Comparison of ENCODE assay signal across 1 cellular context in the genomic region with DNA sequence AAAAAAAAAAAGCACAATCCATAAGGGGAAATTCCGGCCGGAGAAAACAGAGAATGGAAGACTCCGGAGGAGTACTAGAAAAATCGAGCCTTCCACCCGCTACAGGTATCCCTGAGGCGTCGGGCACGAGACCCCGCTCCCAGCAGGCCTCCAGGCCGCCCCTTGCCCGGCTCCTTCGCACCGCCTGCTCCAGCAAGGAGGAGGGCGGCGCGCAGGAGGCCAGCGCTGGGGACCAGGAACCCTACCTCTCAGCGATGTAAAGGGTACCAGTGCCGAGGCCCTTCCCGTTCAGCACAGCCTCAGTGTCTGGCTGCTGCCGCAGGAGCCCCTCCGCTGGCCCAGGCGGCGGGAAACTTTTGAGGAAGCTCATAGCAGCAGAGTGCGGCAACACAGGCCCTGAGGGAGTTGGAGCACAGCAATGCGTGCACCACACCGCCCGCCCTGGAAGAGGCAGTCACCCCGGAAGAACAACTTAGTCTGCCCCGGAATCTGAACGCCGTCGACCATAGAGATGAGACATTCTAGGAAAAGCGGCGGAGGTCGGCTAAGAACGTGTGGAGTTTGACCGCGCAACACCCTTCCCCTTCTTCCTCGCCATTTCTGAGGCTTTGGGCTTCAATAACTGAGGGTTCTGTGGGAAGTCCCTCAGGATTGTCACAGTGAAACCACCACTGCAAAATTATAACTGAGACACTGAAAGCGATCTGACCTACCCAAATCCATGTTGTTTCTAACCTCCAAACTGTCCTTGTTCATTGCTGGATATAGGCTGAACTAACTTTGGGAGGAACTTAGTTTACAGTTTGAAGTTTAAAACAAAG.
A peak's percentile ranks its signal among the peaks of the same experiment; 100 is the strongest.
TF ChIP-seq lines count a peak whose summit lies in the region.

CLNS1A (minus strand) TSS at position 450 of the 821 bp plus-strand sequence; CDS start at position 370, 80 bp downstream.

TF ChIP-seq in HEK293, 187 proteins besides CTCF, POLR2A, EP300 and RAD21 (continued from another document):
- TF ChIP-seq, protein P1, sequence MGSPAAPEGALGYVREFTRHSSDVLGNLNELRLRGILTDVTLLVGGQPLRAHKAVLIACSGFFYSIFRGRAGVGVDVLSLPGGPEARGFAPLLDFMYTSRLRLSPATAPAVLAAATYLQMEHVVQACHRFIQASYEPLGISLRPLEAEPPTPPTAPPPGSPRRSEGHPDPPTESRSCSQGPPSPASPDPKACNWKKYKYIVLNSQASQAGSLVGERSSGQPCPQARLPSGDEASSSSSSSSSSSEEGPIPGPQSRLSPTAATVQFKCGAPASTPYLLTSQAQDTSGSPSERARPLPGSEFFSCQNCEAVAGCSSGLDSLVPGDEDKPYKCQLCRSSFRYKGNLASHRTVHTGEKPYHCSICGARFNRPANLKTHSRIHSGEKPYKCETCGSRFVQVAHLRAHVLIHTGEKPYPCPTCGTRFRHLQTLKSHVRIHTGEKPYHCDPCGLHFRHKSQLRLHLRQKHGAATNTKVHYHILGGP (tag by site-specific recombination; IDR thresholded peaks at IDR 0.05), result peak; percentile 47; the same call in 1 of the 2 replicates
- TF ChIP-seq GLI2 (tag by site-specific recombination; IDR thresholded peaks at IDR 0.05; ENCODE audit: borderline replicate concordance, low read depth) (no peak), ZNF416 (tag by site-specific recombination; IDR thresholded peaks at IDR 0.05) (no peak), BCL11A (tag by site-specific recombination; IDR thresholded peaks at IDR 0.05; ENCODE audit: low read depth) (no peak), OSR2 (tag by site-specific recombination; IDR thresholded peaks at IDR 0.05) (no peak), ZBTB20 (tag by site-specific recombination; IDR thresholded peaks at IDR 0.05) (peak; percentile 96), ZFHX2 (tag by site-specific recombination; conservative IDR thresholded peaks at IDR 0.05) (no peak), GLIS1 (tag by site-specific recombination; IDR thresholded peaks at IDR 0.05) (peak; percentile 19; the same call in 1 of the 2 replicates), ZSCAN23 (tag by site-specific recombination; IDR thresholded peaks at IDR 0.05) (no peak), ZNF837 (tag by site-specific recombination; IDR thresholded peaks at IDR 0.05) (no peak), ZNF341 (tag by site-specific recombination; IDR thresholded peaks at IDR 0.05; ENCODE audit: low read depth) (peak; percentile 52), ZNF548 (tag by site-specific recombination; IDR thresholded peaks at IDR 0.05) (no peak), ZNF830 (tag by site-specific recombination; IDR thresholded peaks at IDR 0.05; ENCODE audit: low read depth) (no peak), ZFP37 (tag by site-specific recombination; IDR thresholded peaks at IDR 0.05) (peak; percentile 63; the same call in 1 of the 2 replicates), ZSCAN30 (tag by site-specific recombination; IDR thresholded peaks at IDR 0.05) (peak; percentile 84), IKZF3 (tag by site-specific recombination; IDR thresholded peaks at IDR 0.05) (no peak), BCL11B (tag by site-specific recombination; IDR thresholded peaks at IDR 0.05; ENCODE audit: low read depth) (no peak), SCRT1 (tag by site-specific recombination; IDR thresholded peaks at IDR 0.05; ENCODE audit: borderline replicate concordance) (no peak; the same call in 1 of the 2 replicates), ZNF707 (tag by site-specific recombination; IDR thresholded peaks at IDR 0.05) (no peak), ZNF157 (tag by site-specific recombination; IDR thresholded peaks at IDR 0.05) (no peak), ZNF580 (tag by site-specific recombination; IDR thresholded peaks at IDR 0.05) (no peak), ZNF514 (tag by site-specific recombination; IDR thresholded peaks at IDR 0.05) (no peak), ZNF518A (tag by site-specific recombination; conservative IDR thresholded peaks at IDR 0.05; ENCODE audit: low read depth) (peak; percentile 100), ZNF624 (tag by site-specific recombination; IDR thresholded peaks at IDR 0.05) (no peak), ZNF596 (tag by site-specific recombination; IDR thresholded peaks at IDR 0.05) (no peak), ZNF311 (tag by site-specific recombination; IDR thresholded peaks at IDR 0.05; ENCODE audit: borderline replicate concordance) (no peak)
- TF ChIP-seq, protein P2, sequence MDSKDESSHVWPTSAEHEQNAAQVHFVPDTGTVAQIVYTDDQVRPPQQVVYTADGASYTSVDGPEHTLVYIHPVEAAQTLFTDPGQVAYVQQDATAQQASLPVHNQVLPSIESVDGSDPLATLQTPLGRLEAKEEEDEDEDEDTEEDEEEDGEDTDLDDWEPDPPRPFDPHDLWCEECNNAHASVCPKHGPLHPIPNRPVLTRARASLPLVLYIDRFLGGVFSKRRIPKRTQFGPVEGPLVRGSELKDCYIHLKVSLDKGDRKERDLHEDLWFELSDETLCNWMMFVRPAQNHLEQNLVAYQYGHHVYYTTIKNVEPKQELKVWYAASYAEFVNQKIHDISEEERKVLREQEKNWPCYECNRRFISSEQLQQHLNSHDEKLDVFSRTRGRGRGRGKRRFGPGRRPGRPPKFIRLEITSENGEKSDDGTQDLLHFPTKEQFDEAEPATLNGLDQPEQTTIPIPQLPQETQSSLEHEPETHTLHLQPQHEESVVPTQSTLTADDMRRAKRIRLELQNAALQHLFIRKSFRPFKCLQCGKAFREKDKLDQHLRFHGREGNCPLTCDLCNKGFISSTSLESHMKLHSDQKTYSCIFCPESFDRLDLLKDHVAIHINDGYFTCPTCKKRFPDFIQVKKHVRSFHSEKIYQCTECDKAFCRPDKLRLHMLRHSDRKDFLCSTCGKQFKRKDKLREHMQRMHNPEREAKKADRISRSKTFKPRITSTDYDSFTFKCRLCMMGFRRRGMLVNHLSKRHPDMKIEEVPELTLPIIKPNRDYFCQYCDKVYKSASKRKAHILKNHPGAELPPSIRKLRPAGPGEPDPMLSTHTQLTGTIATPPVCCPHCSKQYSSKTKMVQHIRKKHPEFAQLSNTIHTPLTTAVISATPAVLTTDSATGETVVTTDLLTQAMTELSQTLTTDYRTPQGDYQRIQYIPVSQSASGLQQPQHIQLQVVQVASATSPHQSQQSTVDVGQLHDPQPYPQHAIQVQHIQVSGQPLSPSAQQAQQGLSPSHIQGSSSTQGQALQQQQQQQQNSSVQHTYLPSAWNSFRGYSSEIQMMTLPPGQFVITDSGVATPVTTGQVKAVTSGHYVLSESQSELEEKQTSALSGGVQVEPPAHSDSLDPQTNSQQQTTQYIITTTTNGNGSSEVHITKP (tag by site-specific recombination; IDR thresholded peaks at IDR 0.05), result peak; percentile 72
- TF ChIP-seq, protein P3, sequence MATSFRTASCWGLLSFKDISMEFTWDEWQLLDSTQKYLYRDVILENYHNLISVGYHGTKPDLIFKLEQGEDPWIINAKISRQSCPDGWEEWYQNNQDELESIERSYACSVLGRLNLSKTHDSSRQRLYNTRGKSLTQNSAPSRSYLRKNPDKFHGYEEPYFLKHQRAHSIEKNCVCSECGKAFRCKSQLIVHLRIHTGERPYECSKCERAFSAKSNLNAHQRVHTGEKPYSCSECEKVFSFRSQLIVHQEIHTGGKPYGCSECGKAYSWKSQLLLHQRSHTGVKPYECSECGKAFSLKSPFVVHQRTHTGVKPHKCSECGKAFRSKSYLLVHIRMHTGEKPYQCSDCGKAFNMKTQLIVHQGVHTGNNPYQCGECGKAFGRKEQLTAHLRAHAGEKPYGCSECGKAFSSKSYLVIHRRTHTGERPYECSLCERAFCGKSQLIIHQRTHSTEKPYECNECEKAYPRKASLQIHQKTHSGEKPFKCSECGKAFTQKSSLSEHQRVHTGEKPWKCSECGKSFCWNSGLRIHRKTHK (tag by site-specific recombination; IDR thresholded peaks at IDR 0.05), result no peak
